Comparison of ENCODE assay signal across 11 cellular contexts in genomic region chr7:69962077-69962855, GRCh38.
DNase-seq lines count a peak whose midpoint lies in the region; ATAC-seq and TF ChIP-seq lines count a peak whose summit lies in the region.
"Had no signal": no experiment of that assay in that cellular context is flagged by ENCODE, and none has a peak within 500 bp of the region (broad histone marks: within the 10 kb centered on the region; RNA-seq: fewer than 3 reads in every experiment).

No MANE protein-coding gene starts in this region.

- CTCF ChIA-PET in T-cell (lab: Charles Lee) = no interaction called here

- H3K27me3 Mint-ChIP-seq in T-cell = peaks cover 0 to 10% of the 10 kb centered on the region in 2 donors

- DNase-seq in DMS153 treated with DMSO at 0.1 percent for 48 hours (lab: John Stamatoyannopoulos, UW; ENCODE audit: unreplicated experiment) (peak; percentile 35), DMS153 (lab: John Stamatoyannopoulos, UW) (no peak), NCI-H69 (lab: John Stamatoyannopoulos, UW) (peak; percentile 71), left ventricle myocardium inferior (peak; percentile 61), epidermal melanocyte (ENCODE audit: insufficient read length, low spot score) (no peak), T-cell (no peak)
- DNase-seq: activated CD8-positive, alpha-beta T cell treated with anti-CD3 and anti-CD28 coated beads, Interleukin-2, amount 10 ng/mL, durations not matched to agents 7 days and 5 days; NCI-H226 had no signal

- ATAC-seq in HG03108 (IDR thresholded peaks at IDR 0.05; ENCODE audit: unreplicated experiment) (no peak), T-cell (replicated peaks in 1 of 4) (no peak)
- ATAC-seq: activated CD8-positive, alpha-beta T cell treated with anti-CD3 and anti-CD28 coated beads, Interleukin-2, amount 10 ng/mL, durations not matched to agents 7 days and 5 days had no signal

- H3K27ac ChIP-seq in left ventricle myocardium inferior (replicated peaks) (peak overlapping the region; percentile 63), thymus (ENCODE audit: low read depth) (peak overlapping the region; percentile 95)
- H3K27ac ChIP-seq: 22Rv1 had no signal

- H3K4me1 ChIP-seq in left ventricle myocardium inferior (peaks cover 61% of the 10 kb centered on the region), thymus (ENCODE audit: control insufficient read depth, insufficient read depth, low read length) (peaks cover 21% of the 10 kb centered on the region)

- H3K27me3 ChIP-seq in left ventricle myocardium inferior (ENCODE audit: low read depth) (no peaks in the 10 kb centered on the region), thymus (ENCODE audit: control insufficient read depth, insufficient read depth) (no peaks in the 10 kb centered on the region)

- no peaks in the 10 kb centered on the region for H3K36me3 Mint-ChIP-seq in T-cell

- intact Hi-C loops in left ventricle myocardium inferior (cut with micrococcal nuclease) = no loop called here

- no peaks in the 10 kb centered on the region for H3K9me3 ChIP-seq in left ventricle myocardium inferior (replicated peaks)
- no peaks in the 10 kb centered on the region for H3K9me3 ChIP-seq in thymus (ENCODE audit: control insufficient read depth)

- H3K9me3 Mint-ChIP-seq in T-cell = no peaks in the 10 kb centered on the region

- POLR2A ChIA-PET in T-cell (lab: Charles Lee) = interaction anchor here in 1 of 2 donors (0.6 kb wide), 1 partner anchor 44 kb away, joined by 7 read pairs; no protein-coding TSS in a partner anchor

- H3K4me3 ChIP-seq in left ventricle myocardium inferior = peak overlapping the region; percentile 30
- peak overlapping the region; percentile 21 for H3K4me3 ChIP-seq in thymus (ENCODE audit: low read length)

- peak overlapping the region in 1 of 2 donors; percentile 36 for H3K27ac Mint-ChIP-seq in T-cell
- H3K27ac Mint-ChIP-seq: activated CD8-positive, alpha-beta T cell treated with anti-CD3 and anti-CD28 coated beads, Interleukin-2, amount 10 ng/mL, durations not matched to agents 7 days and 5 days had no signal

- H3K4me3 Mint-ChIP-seq in T-cell = peak overlapping the region in 1 of 3 donors; percentile 24
- H3K4me3 Mint-ChIP-seq: activated CD8-positive, alpha-beta T cell treated with anti-CD3 and anti-CD28 coated beads, Interleukin-2, amount 10 ng/mL, durations not matched to agents 7 days and 5 days had no signal

- no peaks in the 10 kb centered on the region for H3K36me3 ChIP-seq in left ventricle myocardium inferior
- no peaks in the 10 kb centered on the region for H3K36me3 ChIP-seq in thymus (ENCODE audit: control insufficient read depth, insufficient read depth)

- TF ChIP-seq CTCF in left ventricle myocardium inferior (IDR thresholded peaks at IDR 0.05; ENCODE audit: borderline replicate concordance) = no peak

- WGBS in thymus = 17% methylated on average over 7 of the region's 7 CpGs

- peaks cover 4 to 21% (median 8%) of the 10 kb centered on the region in 3 donors for H3K4me1 Mint-ChIP-seq in T-cell

Comparison
In these comparisons a context has a peak if more than half of its experiments do, and no peak if none do; other contexts are left out.
1. DNase-seq: peak in DMS153 treated with DMSO at 0.1 percent for 48 hours (single experiment), NCI-H69 (single experiment) and left ventricle myocardium inferior (single experiment); none in DMS153 (single experiment), epidermal melanocyte (single experiment) and T-cell (0 of 34).